8 cellular contexts compared by ENCODE assay signal in the genomic region with DNA sequence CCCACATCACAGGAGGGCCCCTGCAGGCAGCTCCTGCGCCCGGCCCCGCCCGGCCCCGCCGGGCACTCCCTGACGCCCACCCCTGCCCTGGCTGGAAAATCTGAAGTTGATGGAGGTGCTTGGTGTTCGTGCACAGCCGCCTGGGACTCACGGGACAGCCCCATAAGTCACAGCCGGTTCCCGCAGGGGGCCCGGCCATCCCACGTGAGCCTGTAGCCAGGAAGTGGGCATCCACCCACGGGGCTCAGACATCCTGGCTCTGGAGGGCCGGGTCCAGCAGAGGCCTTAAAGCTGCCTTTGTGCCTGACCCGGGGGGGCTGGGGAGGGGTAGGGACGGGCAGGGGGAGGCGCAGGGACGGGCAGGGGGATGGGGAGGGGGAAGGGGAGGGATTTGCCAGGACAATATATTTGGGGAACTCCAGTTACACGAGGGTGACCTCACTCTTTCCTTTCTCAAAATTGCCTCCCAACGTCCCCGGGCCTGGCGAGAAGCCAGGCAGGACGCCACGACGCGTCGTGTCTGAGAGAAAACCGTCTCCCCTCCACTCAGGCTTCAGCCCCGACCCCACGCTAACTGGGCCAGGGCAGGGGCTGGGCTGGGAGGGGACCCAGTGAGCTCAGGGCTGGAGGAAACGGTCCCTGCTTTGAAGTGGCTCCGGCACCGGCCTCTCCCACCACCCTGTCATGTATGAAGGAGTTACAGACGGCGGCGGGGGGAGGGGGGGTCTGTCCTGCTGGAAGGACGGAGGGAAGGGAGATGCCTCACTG.
DNase-seq lines count a peak whose midpoint lies in the region.

No MANE protein-coding gene starts in this region.

- H3K27ac Mint-ChIP-seq in activated naive CD4-positive, alpha-beta T cell treated with anti-CD3 and anti-CD28 coated beads, Interleukin-2, amount 10 ng/mL, durations not matched to agents 7 days and 5 days, result peak overlapping the region; percentile 85

- peaks cover 6% of the 10 kb centered on the region for H3K9me3 Mint-ChIP-seq in activated naive CD4-positive, alpha-beta T cell treated with anti-CD3 and anti-CD28 coated beads, Interleukin-2, amount 10 ng/mL, durations not matched to agents 7 days and 5 days

- H3K4me1 Mint-ChIP-seq in activated naive CD4-positive, alpha-beta T cell treated with anti-CD3 and anti-CD28 coated beads, Interleukin-2, amount 10 ng/mL, durations not matched to agents 7 days and 5 days, result peaks cover 52% of the 10 kb centered on the region

- CTCF ChIA-PET in activated naive CD4-positive, alpha-beta T cell treated with anti-CD3 and anti-CD28 coated beads, Interleukin-2, amount 10 ng/mL, durations not matched to agents 7 days and 5 days (lab: Charles Lee), result no interaction called here

- DNase-seq in NOMO-1 treated with DMSO at 0.1 percent for 48 hours (lab: John Stamatoyannopoulos, UW; ENCODE audit: unreplicated experiment) (peak; percentile 29), NOMO-1 treated with dmso at 0.1 percent for 144 hours (lab: John Stamatoyannopoulos, UW; ENCODE audit: unreplicated experiment) (no peak), RPMI7951 (ENCODE audit: low read depth) (peak; percentile 51), medulla oblongata (ENCODE audit: extremely low spot score) (peak; percentile 46), NCI-H1694 treated with DMSO at 0.1 percent for 48 hours (lab: John Stamatoyannopoulos, UW) (no peak), cortex of kidney (lab: John Stamatoyannopoulos, UW) (no peak)
- peak; percentile 76 for DNase-seq in activated naive CD4-positive, alpha-beta T cell treated with anti-CD3 and anti-CD28 coated beads, Interleukin-2, amount 10 ng/mL, durations not matched to agents 7 days and 5 days
- peak; percentile 58 to 61 for DNase-seq in stimulated activated CD8-positive, alpha-beta memory T cell treated with anti-CD3 and anti-CD28 coated beads, Interleukin-7, amount 100 ng/mL, for 1 hour (ENCODE audit: low read depth in 2 of 2)

- H3K4me3 Mint-ChIP-seq in activated naive CD4-positive, alpha-beta T cell treated with anti-CD3 and anti-CD28 coated beads, Interleukin-2, amount 10 ng/mL, durations not matched to agents 7 days and 5 days, result peak overlapping the region; percentile 41

- peaks cover 25% of the 10 kb centered on the region for H3K36me3 Mint-ChIP-seq in activated naive CD4-positive, alpha-beta T cell treated with anti-CD3 and anti-CD28 coated beads, Interleukin-2, amount 10 ng/mL, durations not matched to agents 7 days and 5 days

- no peaks in the 10 kb centered on the region for H3K27me3 Mint-ChIP-seq in activated naive CD4-positive, alpha-beta T cell treated with anti-CD3 and anti-CD28 coated beads, Interleukin-2, amount 10 ng/mL, durations not matched to agents 7 days and 5 days

Comparison
In these comparisons a context has a peak if more than half of its experiments do, and no peak if none do; other contexts are left out.
1. DNase-seq: peak in NOMO-1 treated with DMSO at 0.1 percent for 48 hours (single experiment), RPMI7951 (single experiment), activated naive CD4-positive, alpha-beta T cell treated with anti-CD3 and anti-CD28 coated beads, Interleukin-2, amount 10 ng/mL, durations not matched to agents 7 days and 5 days (single experiment), medulla oblongata (single experiment) and stimulated activated CD8-positive, alpha-beta memory T cell treated with anti-CD3 and anti-CD28 coated beads, Interleukin-7, amount 100 ng/mL, for 1 hour (2 of 2); none in NOMO-1 treated with dmso at 0.1 percent for 144 hours (single experiment), NCI-H1694 treated with DMSO at 0.1 percent for 48 hours (single experiment) and cortex of kidney (single experiment).